ENCODE assay signal across 14 cellular contexts in the genomic region with DNA sequence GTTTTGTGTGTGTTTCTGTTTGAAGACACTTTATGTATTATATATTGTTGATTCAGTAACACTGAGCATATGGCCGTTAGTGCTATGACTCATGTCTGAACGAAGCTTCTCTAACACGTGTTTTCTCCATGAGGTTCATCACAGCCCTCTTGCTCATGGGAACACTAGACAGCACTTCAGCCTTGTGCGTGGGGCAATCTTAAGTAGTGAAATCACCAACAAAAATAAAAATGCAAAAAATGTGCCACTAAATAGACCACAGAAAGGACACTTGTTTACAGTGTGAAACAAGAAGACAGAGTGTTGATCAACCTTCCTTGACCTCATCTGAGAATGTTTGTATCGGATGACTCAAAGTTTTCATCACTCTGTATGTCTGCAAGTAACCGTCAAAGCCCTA.
A peak's percentile ranks its signal among the peaks of the same experiment; 100 is the strongest.
DNase-seq lines count a peak whose midpoint lies in the region; ATAC-seq and TF ChIP-seq lines count a peak whose summit lies in the region.
"Had no signal": no experiment of that assay in that cellular context is flagged by ENCODE, and none has a peak within 500 bp of the region (broad histone marks: within the 10 kb centered on the region; RNA-seq: fewer than 3 reads in every experiment).

No MANE protein-coding gene starts in this region.

- no peak overlapping the region for H3K4me3 Mint-ChIP-seq in MCF 10A (ENCODE audit: unreplicated experiment)

- TF ChIP-seq CTCF in MCF 10A (IDR thresholded peaks at IDR 0.05; ENCODE audit: unreplicated experiment) = no peak

- no peaks in the 10 kb centered on the region for H3K27me3 Mint-ChIP-seq in MCF 10A (ENCODE audit: insufficient read depth, unreplicated experiment)

- ATAC-seq in HG03469 (IDR thresholded peaks at IDR 0.05; ENCODE audit: unreplicated experiment) = no peak
- ATAC-seq: sciatic nerve had no signal

- CTCF ChIA-PET in MCF 10A (lab: Yijun Ruan, JAX) = interaction anchor here (1.0 kb wide), 1 partner anchor 706 kb away, joined by 3 read pairs; no protein-coding TSS in a partner anchor

- peaks cover 28% of the 10 kb centered on the region for H3K4me1 Mint-ChIP-seq in MCF 10A (ENCODE audit: insufficient read depth, unreplicated experiment)

- BruUV-seq in MCF 10A (replicated peaks; lab: Mats Ljungman, UMichigan) = no TSS peak

- DNase-seq in AG08396 (ENCODE audit: low spot score) = peak; percentile 37
- DNase-seq in H4 (ENCODE audit: low spot score) = peak; percentile 38
- peak; percentile 84 for DNase-seq in MCF 10A (ENCODE audit: unreplicated experiment)
- DNase-seq in inferior parietal cortex (ENCODE audit: extremely low spot score) = peak; percentile 26
- DNase-seq in HUDEP-2 (lab: John Stamatoyannopoulos, UW; ENCODE audit: unreplicated experiment in 76 of 76) = no peak
- no peak for DNase-seq in germinal center (ENCODE audit: low spot score)
- no peak for DNase-seq in NCI-H146 treated with DMSO at 0.1 percent for 48 hours (lab: John Stamatoyannopoulos, UW; ENCODE audit: unreplicated experiment)
- DNase-seq: activated effector memory CD4-positive, alpha-beta T cell treated with Interleukin-2 at 50 U/mL for 16 hours; NCI-H1048; NCI-H748 treated with DMSO at 0.1 percent for 48 hours; SK-N-SH; transverse colon had no signal

- no peaks in the 10 kb centered on the region for H3K36me3 Mint-ChIP-seq in MCF 10A (ENCODE audit: insufficient read depth, unreplicated experiment)

- POLR2A ChIA-PET in MCF 10A (lab: Yijun Ruan, JAX) = interaction anchor here (1.6 kb wide), 1 partner anchor 45 kb away, joined by 6 read pairs; no protein-coding TSS in a partner anchor

- intact Hi-C loops in MCF 10A (cut with micrococcal nuclease) = no loop called here

- H3K27ac Mint-ChIP-seq in MCF 10A (ENCODE audit: low read depth, unreplicated experiment) = no peak overlapping the region

- H3K9me3 Mint-ChIP-seq in MCF 10A (ENCODE audit: unreplicated experiment) = peaks cover 7% of the 10 kb centered on the region

Comparison
In these comparisons a context has a peak if more than half of its experiments do, and no peak if none do; other contexts are left out.
1. DNase-seq: peak in AG08396 (single experiment), H4 (single experiment), MCF 10A (single experiment) and inferior parietal cortex (single experiment); none in HUDEP-2 (0 of 76), germinal center (single experiment) and NCI-H146 treated with DMSO at 0.1 percent for 48 hours (single experiment).